ENCODE assay signal across 1 cellular context in the genomic region with DNA sequence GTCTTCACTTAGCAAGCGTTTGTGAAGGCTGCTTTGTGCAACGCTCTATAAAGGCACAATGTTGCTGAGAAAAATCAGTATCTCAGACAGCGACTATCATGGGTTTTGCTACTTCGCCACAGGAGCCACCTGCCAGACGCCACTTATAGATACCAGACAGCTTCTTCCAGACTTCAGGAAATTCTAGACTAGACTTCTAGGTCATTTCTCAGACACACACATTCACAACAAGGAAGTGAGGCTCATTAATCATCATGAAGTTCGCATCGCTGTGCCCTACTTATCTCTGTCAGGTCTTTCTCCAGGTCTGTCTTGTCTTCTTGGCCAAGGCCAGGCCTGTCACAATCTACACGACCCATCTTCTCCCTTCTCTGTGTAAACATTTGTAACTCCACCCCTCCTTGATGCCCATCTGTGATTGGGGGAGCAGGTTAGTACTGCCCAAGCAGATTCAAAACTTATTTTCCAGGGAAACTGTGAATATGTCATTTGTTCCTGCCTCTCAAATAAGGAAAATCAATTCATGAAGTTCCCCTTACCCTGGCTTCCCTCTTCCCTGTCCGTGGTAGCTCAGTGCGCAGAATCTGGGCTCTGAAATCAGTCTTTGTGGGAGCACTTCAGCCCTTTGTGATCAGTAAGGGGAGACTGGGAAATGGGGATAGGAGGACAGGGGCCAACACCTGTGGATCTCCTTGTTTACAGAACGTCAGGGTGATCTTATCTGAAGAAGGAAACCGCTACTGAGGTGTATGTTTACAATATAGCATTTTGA.
TF ChIP-seq lines count a peak whose summit lies in the region.

No MANE protein-coding gene starts in this region.

TF ChIP-seq in K562, 482 proteins besides CTCF, POLR2A, EP300 and RAD21 (continued from another document and continues in another):
- TF ChIP-seq, protein P1, sequence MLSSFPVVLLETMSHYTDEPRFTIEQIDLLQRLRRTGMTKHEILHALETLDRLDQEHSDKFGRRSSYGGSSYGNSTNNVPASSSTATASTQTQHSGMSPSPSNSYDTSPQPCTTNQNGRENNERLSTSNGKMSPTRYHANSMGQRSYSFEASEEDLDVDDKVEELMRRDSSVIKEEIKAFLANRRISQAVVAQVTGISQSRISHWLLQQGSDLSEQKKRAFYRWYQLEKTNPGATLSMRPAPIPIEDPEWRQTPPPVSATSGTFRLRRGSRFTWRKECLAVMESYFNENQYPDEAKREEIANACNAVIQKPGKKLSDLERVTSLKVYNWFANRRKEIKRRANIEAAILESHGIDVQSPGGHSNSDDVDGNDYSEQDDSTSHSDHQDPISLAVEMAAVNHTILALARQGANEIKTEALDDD (IDR thresholded peaks at IDR 0.05), result 0 out of 2 replicates have a peak, but pooled peaks have one; percentile 22
- TF ChIP-seq CBX3 (IDR thresholded peaks at IDR 0.05; ENCODE audit: borderline replicate concordance in 1 of 2, low read length in 2 of 2), result no peak
- TF ChIP-seq E2F3 (CRISPR knock-in tag; IDR thresholded peaks at IDR 0.05), result no peak
- TF ChIP-seq, protein P2, sequence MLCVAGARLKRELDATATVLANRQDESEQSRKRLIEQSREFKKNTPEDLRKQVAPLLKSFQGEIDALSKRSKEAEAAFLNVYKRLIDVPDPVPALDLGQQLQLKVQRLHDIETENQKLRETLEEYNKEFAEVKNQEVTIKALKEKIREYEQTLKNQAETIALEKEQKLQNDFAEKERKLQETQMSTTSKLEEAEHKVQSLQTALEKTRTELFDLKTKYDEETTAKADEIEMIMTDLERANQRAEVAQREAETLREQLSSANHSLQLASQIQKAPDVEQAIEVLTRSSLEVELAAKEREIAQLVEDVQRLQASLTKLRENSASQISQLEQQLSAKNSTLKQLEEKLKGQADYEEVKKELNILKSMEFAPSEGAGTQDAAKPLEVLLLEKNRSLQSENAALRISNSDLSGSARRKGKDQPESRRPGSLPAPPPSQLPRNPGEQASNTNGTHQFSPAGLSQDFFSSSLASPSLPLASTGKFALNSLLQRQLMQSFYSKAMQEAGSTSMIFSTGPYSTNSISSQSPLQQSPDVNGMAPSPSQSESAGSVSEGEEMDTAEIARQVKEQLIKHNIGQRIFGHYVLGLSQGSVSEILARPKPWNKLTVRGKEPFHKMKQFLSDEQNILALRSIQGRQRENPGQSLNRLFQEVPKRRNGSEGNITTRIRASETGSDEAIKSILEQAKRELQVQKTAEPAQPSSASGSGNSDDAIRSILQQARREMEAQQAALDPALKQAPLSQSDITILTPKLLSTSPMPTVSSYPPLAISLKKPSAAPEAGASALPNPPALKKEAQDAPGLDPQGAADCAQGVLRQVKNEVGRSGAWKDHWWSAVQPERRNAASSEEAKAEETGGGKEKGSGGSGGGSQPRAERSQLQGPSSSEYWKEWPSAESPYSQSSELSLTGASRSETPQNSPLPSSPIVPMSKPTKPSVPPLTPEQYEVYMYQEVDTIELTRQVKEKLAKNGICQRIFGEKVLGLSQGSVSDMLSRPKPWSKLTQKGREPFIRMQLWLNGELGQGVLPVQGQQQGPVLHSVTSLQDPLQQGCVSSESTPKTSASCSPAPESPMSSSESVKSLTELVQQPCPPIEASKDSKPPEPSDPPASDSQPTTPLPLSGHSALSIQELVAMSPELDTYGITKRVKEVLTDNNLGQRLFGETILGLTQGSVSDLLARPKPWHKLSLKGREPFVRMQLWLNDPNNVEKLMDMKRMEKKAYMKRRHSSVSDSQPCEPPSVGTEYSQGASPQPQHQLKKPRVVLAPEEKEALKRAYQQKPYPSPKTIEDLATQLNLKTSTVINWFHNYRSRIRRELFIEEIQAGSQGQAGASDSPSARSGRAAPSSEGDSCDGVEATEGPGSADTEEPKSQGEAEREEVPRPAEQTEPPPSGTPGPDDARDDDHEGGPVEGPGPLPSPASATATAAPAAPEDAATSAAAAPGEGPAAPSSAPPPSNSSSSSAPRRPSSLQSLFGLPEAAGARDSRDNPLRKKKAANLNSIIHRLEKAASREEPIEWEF (CRISPR knock-in tag; IDR thresholded peaks at IDR 0.05), result no peak
- TF ChIP-seq HMG20A (CRISPR knock-in tag; conservative IDR thresholded peaks at IDR 0.05), result no peak
- peak; percentile 6 for TF ChIP-seq CCNT2 (IDR thresholded peaks at IDR 0.05; ENCODE audit: borderline replicate concordance, extremely low read depth, insufficient read length, low read depth, low read length)
- TF ChIP-seq, protein P3, sequence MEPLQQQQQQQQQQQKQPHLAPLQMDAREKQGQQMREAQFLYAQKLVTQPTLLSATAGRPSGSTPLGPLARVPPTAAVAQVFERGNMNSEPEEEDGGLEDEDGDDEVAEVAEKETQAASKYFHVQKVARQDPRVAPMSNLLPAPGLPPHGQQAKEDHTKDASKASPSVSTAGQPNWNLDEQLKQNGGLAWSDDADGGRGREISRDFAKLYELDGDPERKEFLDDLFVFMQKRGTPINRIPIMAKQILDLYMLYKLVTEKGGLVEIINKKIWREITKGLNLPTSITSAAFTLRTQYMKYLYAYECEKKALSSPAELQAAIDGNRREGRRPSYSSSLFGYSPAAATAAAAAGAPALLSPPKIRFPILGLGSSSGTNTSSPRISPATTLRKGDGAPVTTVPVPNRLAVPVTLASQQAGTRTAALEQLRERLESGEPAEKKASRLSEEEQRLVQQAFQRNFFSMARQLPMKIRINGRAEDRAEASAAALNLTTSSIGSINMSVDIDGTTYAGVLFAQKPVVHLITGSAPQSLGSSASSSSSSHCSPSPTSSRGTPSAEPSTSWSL (CRISPR knock-in tag; IDR thresholded peaks at IDR 0.05; ENCODE audit: borderline replicate concordance), result no peak
- TF ChIP-seq ZC3H4 (CRISPR knock-in tag; IDR thresholded peaks at IDR 0.05; ENCODE audit: borderline replicate concordance), result no peak
- TF ChIP-seq CAMTA2 (CRISPR knock-in tag; conservative IDR thresholded peaks at IDR 0.05), result no peak
- no peak for TF ChIP-seq ZNF311 (CRISPR knock-in tag; IDR thresholded peaks at IDR 0.05)
- no peak for TF ChIP-seq LCOR (CRISPR knock-in tag; IDR thresholded peaks at IDR 0.05)
- TF ChIP-seq MAFG (tag; conservative IDR thresholded peaks at IDR 0.05), result no peak
- TF ChIP-seq CBFA2T3 (IDR thresholded peaks at IDR 0.05), result peak; percentile 85
- no peak for TF ChIP-seq STAG1 (CRISPR knock-in tag; IDR thresholded peaks at IDR 0.05; ENCODE audit: borderline replicate concordance)
- no peak for TF ChIP-seq ZNF75A (CRISPR knock-in tag; IDR thresholded peaks at IDR 0.05)
- TF ChIP-seq ZKSCAN1 (IDR thresholded peaks at IDR 0.05; ENCODE audit: low read depth, low read length), result no peak
- no peak for TF ChIP-seq CCAR2 (IDR thresholded peaks at IDR 0.05; ENCODE audit: low read depth, low read length)
- no peak for TF ChIP-seq HNRNPLL (IDR thresholded peaks at IDR 0.05; ENCODE audit: low read depth, low read length, poor library complexity, severe bottlenecking)
- TF ChIP-seq NRF1 (conservative IDR thresholded peaks at IDR 0.05 in 1 of 2, IDR thresholded peaks at IDR 0.05 in 1 of 2), result peak; percentile 80 to 82
- no peak for TF ChIP-seq CEBPB (tag; IDR thresholded peaks at IDR 0.05)
- TF ChIP-seq, protein P4, sequence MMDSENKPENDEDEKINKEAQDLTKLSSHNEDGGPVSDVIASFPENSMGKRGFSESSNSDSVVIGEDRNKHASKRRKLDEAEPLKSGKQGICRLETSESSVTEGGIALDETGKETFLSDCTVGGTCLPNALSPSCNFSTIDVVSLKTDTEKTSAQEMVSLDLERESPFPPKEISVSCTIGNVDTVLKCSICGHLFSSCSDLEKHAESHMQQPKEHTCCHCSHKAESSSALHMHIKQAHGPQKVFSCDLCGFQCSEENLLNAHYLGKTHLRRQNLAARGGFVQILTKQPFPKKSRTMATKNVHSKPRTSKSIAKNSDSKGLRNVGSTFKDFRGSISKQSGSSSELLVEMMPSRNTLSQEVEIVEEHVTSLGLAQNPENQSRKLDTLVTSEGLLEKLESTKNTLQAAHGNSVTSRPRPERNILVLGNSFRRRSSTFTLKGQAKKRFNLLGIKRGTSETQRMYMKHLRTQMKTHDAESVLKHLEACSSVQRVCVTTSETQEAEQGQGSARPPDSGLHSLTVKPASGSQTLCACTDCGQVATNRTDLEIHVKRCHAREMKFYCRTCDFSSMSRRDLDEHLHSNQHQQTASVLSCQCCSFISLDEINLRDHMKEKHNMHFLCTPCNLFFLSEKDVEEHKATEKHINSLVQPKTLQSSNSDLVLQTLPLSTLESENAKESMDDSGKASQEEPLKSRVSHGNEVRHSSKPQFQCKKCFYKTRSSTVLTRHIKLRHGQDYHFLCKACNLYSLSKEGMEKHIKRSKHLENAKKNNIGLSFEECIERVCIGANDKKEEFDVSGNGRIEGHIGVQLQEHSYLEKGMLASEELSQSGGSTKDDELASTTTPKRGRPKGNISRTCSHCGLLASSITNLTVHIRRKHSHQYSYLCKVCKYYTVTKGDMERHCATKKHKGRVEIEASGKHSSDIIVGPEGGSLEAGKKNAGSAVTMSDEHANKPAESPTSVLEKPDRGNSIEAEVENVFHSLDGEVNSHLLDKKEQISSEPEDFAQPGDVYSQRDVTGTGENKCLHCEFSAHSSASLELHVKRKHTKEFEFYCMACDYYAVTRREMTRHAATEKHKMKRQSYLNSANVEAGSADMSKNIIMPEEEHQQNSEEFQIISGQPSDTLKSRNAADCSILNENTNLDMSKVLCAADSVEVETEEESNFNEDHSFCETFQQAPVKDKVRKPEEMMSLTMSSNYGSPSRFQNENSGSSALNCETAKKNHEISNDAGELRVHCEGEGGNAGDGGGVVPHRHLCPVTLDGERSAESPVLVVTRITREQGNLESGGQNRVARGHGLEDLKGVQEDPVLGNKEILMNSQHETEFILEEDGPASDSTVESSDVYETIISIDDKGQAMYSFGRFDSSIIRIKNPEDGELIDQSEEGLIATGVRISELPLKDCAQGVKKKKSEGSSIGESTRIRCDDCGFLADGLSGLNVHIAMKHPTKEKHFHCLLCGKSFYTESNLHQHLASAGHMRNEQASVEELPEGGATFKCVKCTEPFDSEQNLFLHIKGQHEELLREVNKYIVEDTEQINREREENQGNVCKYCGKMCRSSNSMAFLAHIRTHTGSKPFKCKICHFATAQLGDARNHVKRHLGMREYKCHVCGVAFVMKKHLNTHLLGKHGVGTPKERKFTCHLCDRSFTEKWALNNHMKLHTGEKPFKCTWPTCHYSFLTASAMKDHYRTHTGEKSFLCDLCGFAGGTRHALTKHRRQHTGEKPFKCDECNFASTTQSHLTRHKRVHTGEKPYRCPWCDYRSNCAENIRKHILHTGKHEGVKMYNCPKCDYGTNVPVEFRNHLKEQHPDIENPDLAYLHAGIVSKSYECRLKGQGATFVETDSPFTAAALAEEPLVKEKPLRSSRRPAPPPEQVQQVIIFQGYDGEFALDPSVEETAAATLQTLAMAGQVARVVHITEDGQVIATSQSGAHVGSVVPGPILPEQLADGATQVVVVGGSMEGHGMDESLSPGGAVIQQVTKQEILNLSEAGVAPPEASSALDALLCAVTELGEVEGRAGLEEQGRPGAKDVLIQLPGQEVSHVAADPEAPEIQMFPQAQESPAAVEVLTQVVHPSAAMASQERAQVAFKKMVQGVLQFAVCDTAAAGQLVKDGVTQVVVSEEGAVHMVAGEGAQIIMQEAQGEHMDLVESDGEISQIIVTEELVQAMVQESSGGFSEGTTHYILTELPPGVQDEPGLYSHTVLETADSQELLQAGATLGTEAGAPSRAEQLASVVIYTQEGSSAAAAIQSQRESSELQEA (IDR thresholded peaks at IDR 0.05; ENCODE audit: low read depth), result no peak
- TF ChIP-seq HDGF (IDR thresholded peaks at IDR 0.05), result no peak
- TF ChIP-seq, protein P5, sequence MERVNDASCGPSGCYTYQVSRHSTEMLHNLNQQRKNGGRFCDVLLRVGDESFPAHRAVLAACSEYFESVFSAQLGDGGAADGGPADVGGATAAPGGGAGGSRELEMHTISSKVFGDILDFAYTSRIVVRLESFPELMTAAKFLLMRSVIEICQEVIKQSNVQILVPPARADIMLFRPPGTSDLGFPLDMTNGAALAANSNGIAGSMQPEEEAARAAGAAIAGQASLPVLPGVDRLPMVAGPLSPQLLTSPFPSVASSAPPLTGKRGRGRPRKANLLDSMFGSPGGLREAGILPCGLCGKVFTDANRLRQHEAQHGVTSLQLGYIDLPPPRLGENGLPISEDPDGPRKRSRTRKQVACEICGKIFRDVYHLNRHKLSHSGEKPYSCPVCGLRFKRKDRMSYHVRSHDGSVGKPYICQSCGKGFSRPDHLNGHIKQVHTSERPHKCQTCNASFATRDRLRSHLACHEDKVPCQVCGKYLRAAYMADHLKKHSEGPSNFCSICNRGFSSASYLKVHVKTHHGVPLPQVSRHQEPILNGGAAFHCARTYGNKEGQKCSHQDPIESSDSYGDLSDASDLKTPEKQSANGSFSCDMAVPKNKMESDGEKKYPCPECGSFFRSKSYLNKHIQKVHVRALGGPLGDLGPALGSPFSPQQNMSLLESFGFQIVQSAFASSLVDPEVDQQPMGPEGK (CRISPR knock-in tag; IDR thresholded peaks at IDR 0.05; ENCODE audit: borderline replicate concordance), result no peak
- TF ChIP-seq TCF7 (IDR thresholded peaks at IDR 0.05; ENCODE audit: borderline replicate concordance), result no peak
- TF ChIP-seq DNMT1 (IDR thresholded peaks at IDR 0.05), result no peak
- peak; percentile 70; the same call in 1 of the 2 replicates for TF ChIP-seq SMARCE1 (IDR thresholded peaks at IDR 0.05)
- TF ChIP-seq TCFL5 (CRISPR knock-in tag; conservative IDR thresholded peaks at IDR 0.05), result no peak
- TF ChIP-seq TGIF2 (CRISPR knock-in tag; IDR thresholded peaks at IDR 0.05), result no peak
- no peak for TF ChIP-seq RB1 (IDR thresholded peaks at IDR 0.05; ENCODE audit: low read depth)
- TF ChIP-seq, protein P6, sequence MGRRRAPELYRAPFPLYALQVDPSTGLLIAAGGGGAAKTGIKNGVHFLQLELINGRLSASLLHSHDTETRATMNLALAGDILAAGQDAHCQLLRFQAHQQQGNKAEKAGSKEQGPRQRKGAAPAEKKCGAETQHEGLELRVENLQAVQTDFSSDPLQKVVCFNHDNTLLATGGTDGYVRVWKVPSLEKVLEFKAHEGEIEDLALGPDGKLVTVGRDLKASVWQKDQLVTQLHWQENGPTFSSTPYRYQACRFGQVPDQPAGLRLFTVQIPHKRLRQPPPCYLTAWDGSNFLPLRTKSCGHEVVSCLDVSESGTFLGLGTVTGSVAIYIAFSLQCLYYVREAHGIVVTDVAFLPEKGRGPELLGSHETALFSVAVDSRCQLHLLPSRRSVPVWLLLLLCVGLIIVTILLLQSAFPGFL (CRISPR knock-in tag; IDR thresholded peaks at IDR 0.05), result no peak
- no peak for TF ChIP-seq PHF8 (IDR thresholded peaks at IDR 0.05; ENCODE audit: borderline replicate concordance, low read length)
- TF ChIP-seq ZBED1 (IDR thresholded peaks at IDR 0.05), result no peak
- no peak for TF ChIP-seq FIP1L1 (IDR thresholded peaks at IDR 0.05; ENCODE audit: low read depth, low read length, poor library complexity, severe bottlenecking)
- no peak for TF ChIP-seq ZNF232 (CRISPR knock-in tag; IDR thresholded peaks at IDR 0.05)
- no peak for TF ChIP-seq HOXB6 (CRISPR knock-in tag; IDR thresholded peaks at IDR 0.05; ENCODE audit: borderline replicate concordance)
